18 cellular contexts compared by ENCODE assay signal in the genomic region with DNA sequence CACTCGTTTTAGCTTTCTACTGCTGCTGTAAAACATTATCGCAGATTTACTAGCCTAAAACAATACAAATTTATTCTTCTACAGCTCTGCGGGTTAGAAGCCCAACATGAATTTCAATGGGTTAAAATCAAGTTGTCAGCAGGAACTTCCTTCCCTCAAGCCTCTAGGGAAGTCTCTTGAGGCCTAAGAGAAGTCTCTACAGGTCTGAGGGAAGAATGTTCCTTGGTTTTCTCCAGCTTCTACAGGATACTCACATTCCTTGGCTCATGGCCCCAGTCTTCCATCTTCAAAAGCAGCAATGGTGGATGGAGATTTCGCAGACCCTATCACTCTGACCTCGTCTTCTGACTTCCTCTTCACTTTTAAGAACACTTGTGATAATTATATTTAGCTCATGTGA. TPM values are rescaled to one million over a fixed set of nuclear protein-coding genes. Genes with fewer than 3 reads are reported as not detected.
DNase-seq lines count a peak whose midpoint lies in the region; ATAC-seq, FAIRE-seq and TF ChIP-seq lines count a peak whose summit lies in the region.
"Had no signal": no experiment of that assay in that cellular context is flagged by ENCODE, and none has a peak within 500 bp of the region (broad histone marks: within the 10 kb centered on the region; RNA-seq: fewer than 3 reads in every experiment).

No MANE protein-coding gene starts in this region.

- no peaks in the 10 kb centered on the region for H4K20me1 ChIP-seq in K562 (replicated peaks; ENCODE audit: control insufficient read depth, insufficient read depth, low read length)
- H4K20me1 ChIP-seq: BLaER1 treated with 17β-estradiol and CSF1 and Interleukin-3, amounts not matched to agents 10 nM and 100 nM had no signal

- peaks cover 12% of the 10 kb centered on the region for H3K9me3 Mint-ChIP-seq in endothelial cell (ENCODE audit: unreplicated experiment)
- H3K9me3 Mint-ChIP-seq: CD8-positive, alpha-beta T cell had no signal

- ATAC-seq in K562 (no peak; the same call in 2 of the 3 replicates), aorta (ENCODE audit: low FRiP score) (no peak)
- ATAC-seq: CD8-positive, alpha-beta T cell; GM12878 had no signal

- 51% methylated on average over 5 of the region's 5 CpGs for WGBS in K562 (ENCODE audit: insufficient coverage, low coverage, missing lambda C conversion rate)
- 91% methylated on average over 5 of the region's 5 CpGs for WGBS in suprapubic skin
- WGBS in aorta, 2 donors = 81 to 86% methylated on average over 5 of the region's 5 CpGs

- TF ChIP-seq RAD21 in K562 (CRISPR knock-in tag; conservative IDR thresholded peaks at IDR 0.05 in 1 of 2, IDR thresholded peaks at IDR 0.05 in 1 of 2) = no peak

- no peak overlapping the region for H3K4me2 ChIP-seq in K562 (ENCODE audit: insufficient read depth, low read length)

- peaks cover 5% of the 10 kb centered on the region for H3K27me3 Mint-ChIP-seq in endothelial cell (ENCODE audit: unreplicated experiment)

- H3K36me3 Mint-ChIP-seq in endothelial cell (ENCODE audit: low read depth, unreplicated experiment) = peaks cover 15% of the 10 kb centered on the region
- H3K36me3 Mint-ChIP-seq: CD8-positive, alpha-beta T cell had no signal

- TF ChIP-seq EP300 in K562 (IDR thresholded peaks at IDR 0.05; ENCODE audit: low read length) (no peak), suprapubic skin (IDR thresholded peaks at IDR 0.05) (no peak)

- CTCF ChIA-PET in A673 (lab: Charles Lee) = no interaction called here
- CTCF ChIA-PET in K562 (lab: Yijun Ruan, JAX; ENCODE audit: low intra/inter-chr PET ratio) = no interaction called here

- H3K79me2 ChIP-seq in K562 (ENCODE audit: control insufficient read depth, insufficient read depth, low read length) = no peaks in the 10 kb centered on the region

- no peak for FAIRE-seq in K562 (lab: Jason Lieb, UNC)
- FAIRE-seq: GM12878, H1 had no signal

- H3K36me3 ChIP-seq in A673 (ENCODE audit: insufficient read depth, low read length, poor library complexity, severe bottlenecking) = no peaks in the 10 kb centered on the region
- no peaks in the 10 kb centered on the region; the same call in 2 of the 3 replicates for H3K36me3 ChIP-seq in K562 (ENCODE audit: control insufficient read depth, insufficient read depth, low read length)
- no peaks in the 10 kb centered on the region for H3K36me3 ChIP-seq in suprapubic skin
- no peaks in the 10 kb centered on the region for H3K36me3 ChIP-seq in aorta (ENCODE audit: control insufficient read depth in 1 of 2, insufficient read depth in 2 of 2, low read length in 1 of 2)
- H3K36me3 ChIP-seq: BLaER1 treated with 17β-estradiol and CSF1 and Interleukin-3, amounts not matched to agents 10 nM and 100 nM had no signal

- H2AFZ ChIP-seq in K562 (ENCODE audit: low read depth, low read length) = no peak overlapping the region

- no peak for TF ChIP-seq POLR2A in K562 (conservative IDR thresholded peaks at IDR 0.05)
- no peak for TF ChIP-seq POLR2A in suprapubic skin (IDR thresholded peaks at IDR 0.05)

- H3K9me3 ChIP-seq in A673 (ENCODE audit: low read depth, low read length, poor library complexity, severe bottlenecking) (no peaks in the 10 kb centered on the region), K562 (replicated peaks; ENCODE audit: control insufficient read depth, insufficient read depth, low read depth, low read length) (no peaks in the 10 kb centered on the region), suprapubic skin (no peaks in the 10 kb centered on the region), aorta (ENCODE audit: control insufficient read depth, low read length) (no peaks in the 10 kb centered on the region)

- no peaks in the 10 kb centered on the region for H3K27me3 ChIP-seq in A673 (replicated peaks; ENCODE audit: insufficient read depth, low read depth, low read length, poor library complexity)
- no peaks in the 10 kb centered on the region for H3K27me3 ChIP-seq in K562 (ENCODE audit: control insufficient read depth in 2 of 2, insufficient read depth in 2 of 2, low read length in 2 of 2)
- no peaks in the 10 kb centered on the region for H3K27me3 ChIP-seq in suprapubic skin
- no peaks in the 10 kb centered on the region for H3K27me3 ChIP-seq in aorta (ENCODE audit: control insufficient read depth in 1 of 2, insufficient read depth in 2 of 2, low read length in 1 of 2)
- H3K27me3 ChIP-seq: BLaER1 treated with 17β-estradiol and CSF1 and Interleukin-3, amounts not matched to agents 10 nM and 100 nM had no signal

- H3K4me1 Mint-ChIP-seq in endothelial cell (ENCODE audit: unreplicated experiment) = peaks cover 27% of the 10 kb centered on the region

- POLR2A ChIA-PET in A673 (lab: Charles Lee; ENCODE audit: low non-redundant PET) (no interaction called here), K562 (lab: Yijun Ruan, JAX) (interaction anchor here (1.0 to 3.8 kb wide), 3 partner anchors 10 to 17 kb away, joined by 3 to 35 read pairs (median 4); no protein-coding TSS in a partner anchor)

- H3K27ac ChIP-seq in A673 (ENCODE audit: low read depth, low read length, poor library complexity, severe bottlenecking) = no peak overlapping the region
- H3K27ac ChIP-seq in K562 (ENCODE audit: extremely low read depth, low read depth, low read length) = no peak overlapping the region
- peak overlapping the region; percentile 64 for H3K27ac ChIP-seq in suprapubic skin
- peak overlapping the region; percentile 48 to 94 for H3K27ac ChIP-seq in aorta (ENCODE audit: low read depth in 1 of 2, low read length in 2 of 2)
- H3K27ac ChIP-seq: BLaER1 treated with 17β-estradiol and CSF1 and Interleukin-3, amounts not matched to agents 10 nM and 100 nM had no signal

- BruUV-seq in A673 (replicated peaks; lab: Mats Ljungman, UMichigan) = no TSS peak
- no TSS peak for BruUV-seq in K562 (replicated peaks; lab: Mats Ljungman, UMichigan)

- H3K4me1 ChIP-seq in A673 (ENCODE audit: insufficient read depth, low read length, poor library complexity, severe bottlenecking) (peaks cover 15% of the 10 kb centered on the region), K562 (replicated peaks in 1 of 2; ENCODE audit: control insufficient read depth in 2 of 2, insufficient read depth in 2 of 2, low read length in 2 of 2) (peaks cover 0 to 10% of the 10 kb centered on the region in 2 experiments; a peak in 2 of 5 replicates), suprapubic skin (peaks cover 18% of the 10 kb centered on the region), aorta (ENCODE audit: control insufficient read depth in 1 of 2, insufficient read depth in 2 of 2, low read length in 2 of 2) (peaks cover 4 to 13% of the 10 kb centered on the region in 2 donors)

- no peak overlapping the region for H3K27ac Mint-ChIP-seq in endothelial cell (ENCODE audit: unreplicated experiment)
- H3K27ac Mint-ChIP-seq: B cell; CD8-positive, alpha-beta T cell; H9 had no signal

- no peak for TF ChIP-seq CTCF in A673 (conservative IDR thresholded peaks at IDR 0.05; ENCODE audit: low read depth, low read length)
- TF ChIP-seq CTCF in K562 (IDR thresholded peaks at IDR 0.05 in 2 of 3, conservative IDR thresholded peaks at IDR 0.05 in 1 of 3; ENCODE audit: insufficient read depth in 2 of 3, low read depth in 1 of 3, low read length in 3 of 3) = no peak
- no peak for TF ChIP-seq CTCF in suprapubic skin (IDR thresholded peaks at IDR 0.05)
- TF ChIP-seq CTCF in endothelial cell (IDR thresholded peaks at IDR 0.05; ENCODE audit: unreplicated experiment) = no peak

- H3K9me1 ChIP-seq in K562 (ENCODE audit: control insufficient read depth, insufficient read depth, low read length) = no peaks in the 10 kb centered on the region

- H3K9ac ChIP-seq in K562 (ENCODE audit: insufficient read depth in 1 of 2, low read depth in 2 of 2, low read length in 2 of 2) = no peak overlapping the region
- H3K9ac ChIP-seq: BLaER1 treated with 17β-estradiol and CSF1 and Interleukin-3, amounts not matched to agents 10 nM and 100 nM had no signal

- H3K4me3 ChIP-seq in A673 (ENCODE audit: low read depth, low read length, poor library complexity, severe bottlenecking) = no peak overlapping the region
- no peak overlapping the region for H3K4me3 ChIP-seq in K562
- no peak overlapping the region for H3K4me3 ChIP-seq in suprapubic skin
- no peak overlapping the region for H3K4me3 ChIP-seq in aorta (ENCODE audit: low read length in 2 of 2)
- H3K4me3 ChIP-seq: BLaER1 treated with 17β-estradiol and CSF1 and Interleukin-3, amounts not matched to agents 10 nM and 100 nM; GM12878 had no signal

- intact Hi-C loops in A673 (cut with micrococcal nuclease; ENCODE audit: unreplicated experiment) = no loop called here
- intact Hi-C loops in K562 (cut with micrococcal nuclease) = no loop called here
- intact Hi-C loops in aorta (cut with DNase I) = no loop called here

- DNase-seq in A673 (ENCODE audit: low spot score) (peak; percentile 54), K562 (ENCODE audit: extremely low read depth in 1 of 4, low spot score in 3 of 4) (no peak), suprapubic skin (ENCODE audit: low spot score in 2 of 2) (no peak), aorta (no peak), endothelial cell (ENCODE audit: low spot score) (no peak), NCI-H2081 treated with DMSO at 0.1 percent for 48 hours (lab: John Stamatoyannopoulos, UW) (no peak), NCI-H69 (lab: John Stamatoyannopoulos, UW) (no peak)
- DNase-seq: 8988T; Calu3; CD8-positive, alpha-beta T cell; DMS53; DND-41; EL; H9 had no signal

- in situ Hi-C loops in K562 (cut with MboI) = no loop called here

- no peak overlapping the region for H3K4me3 Mint-ChIP-seq in endothelial cell (ENCODE audit: unreplicated experiment)
- H3K4me3 Mint-ChIP-seq: B cell; CD8-positive, alpha-beta T cell; H9 had no signal

RNA-seq across cellular contexts. Expression of a gene that starts 21.6 kb away (rescaled TPM):
- total RNA-seq in A673 (2021) (42.8 and 53.7 TPM in 2 replicates), K562 (2014; rRNA removed) (22.3 and 30.2 TPM in 2 replicates), K562 (2014; rRNA removed; fragmentation: Illumina TruSeq; extraction: Trizol) (42.1 and 47.2 TPM in 2 replicates), K562 (2015; rRNA removed; fragmentation: Illumina TruSeq; extraction: Trizol) (37.7 and 39.9 TPM in 2 replicates), K562 (2021) (36.4 and 41.1 TPM in 2 replicates), suprapubic skin (100 to 1,000 TPM in 1 of 4 donors, 10 to 100 TPM in 3; 54.1 to 136 (median 69.8) TPM), aorta (10 to 100 TPM; 73.7 to 92.0 TPM), endothelial cell (ENCODE audit: unreplicated experiment) (149 TPM)
- 60.8 and 64.6 TPM in 2 replicates for total RNA-seq in K562 (2011; cell fraction: chromatin; rRNA removed; ENCODE audit: low replicate concordance)
- 20.4 and 22.5 TPM in 2 replicates for total RNA-seq in K562 (2011; cell fraction: nucleolus; rRNA removed)
- 30.7 and 41.1 TPM in 2 replicates for total RNA-seq in K562 (2011; cell fraction: nucleoplasm; rRNA removed)
- polyA plus RNA-seq in K562 (2011; rRNA removed) (47.6 and 88.4 TPM in 2 replicates), K562 (2014; fragmentation: Illumina TruSeq; extraction: Trizol) (62.5 and 78.7 TPM in 2 replicates), K562 (2014; fragmentation: Nextera tagmentation; extraction: Ambion mirVana) (100 to 1,000 TPM in 1 of 2 experiments, 10 to 100 TPM in 1; 81.8 to 133 TPM), K562 (2014; rRNA removed) (35.1 and 44.6 TPM in 2 replicates), aorta (10 to 100 TPM; 36.2 to 60.9 TPM)
- 32.1 and 43.1 TPM in 2 replicates for polyA plus RNA-seq in K562 (2011; cell fraction: cytosol; rRNA removed)
- polyA plus RNA-seq in K562 (2011; cell fraction: nucleus; rRNA removed) = 34.8 and 49.1 TPM in 2 replicates
- 37.3 and 54.7 TPM in 2 replicates for polyA plus RNA-seq in K562 (2012)
- polyA minus RNA-seq in K562 (2011; rRNA and poly(A)+ RNA removed) = 42.0 and 53.6 TPM in 2 replicates
- polyA minus RNA-seq in K562 (2011; cell fraction: cytosol; rRNA and poly(A)+ RNA removed) = 10.9 and 20.5 TPM in 2 replicates
- polyA minus RNA-seq in K562 (2011; cell fraction: nucleus; rRNA and poly(A)+ RNA removed) = 24.2 and 28.5 TPM in 2 replicates

Comparison
In these comparisons a context has a peak if more than half of its experiments do, and no peak if none do; other contexts are left out.
1. H3K27ac ChIP-seq: peak in suprapubic skin (single experiment) and aorta (2 of 2); none in A673 (single experiment) and K562 (single experiment).